ENCODE assay signal across 27 cellular contexts in the genomic region with DNA sequence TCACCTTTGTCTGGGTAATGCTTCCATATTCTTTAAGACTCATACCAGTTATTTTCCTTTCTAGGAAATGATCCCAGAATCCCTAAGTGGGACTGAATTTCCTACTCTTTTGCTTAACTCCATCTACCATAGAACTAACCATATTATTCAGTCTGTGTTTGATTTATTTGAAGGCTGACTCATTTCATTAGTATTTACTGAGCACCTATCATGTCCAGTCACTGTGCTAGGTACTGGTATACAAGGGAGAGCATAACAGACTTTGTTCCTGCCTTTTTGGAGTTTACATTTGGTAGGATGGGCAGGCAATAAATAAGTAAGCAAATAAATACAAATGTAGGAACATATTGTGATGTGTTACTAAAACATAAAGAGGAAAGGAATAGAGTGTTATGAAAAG. TPM values are rescaled to one million over a fixed set of nuclear protein-coding genes. Genes with fewer than 3 reads are reported as not detected.
A peak's percentile ranks its signal among the peaks of the same experiment; 100 is the strongest.
DNase-seq lines count a peak whose midpoint lies in the region; ATAC-seq, FAIRE-seq and TF ChIP-seq lines count a peak whose summit lies in the region.
"Had no signal": no experiment of that assay in that cellular context is flagged by ENCODE, and none has a peak within 500 bp of the region (broad histone marks: within the 10 kb centered on the region; RNA-seq: fewer than 3 reads in every experiment).

No MANE protein-coding gene starts in this region.

- H3K9me3 Mint-ChIP-seq in stimulated activated effector memory CD8-positive, alpha-beta T cell treated with anti-CD3 and anti-CD28 coated beads, Interleukin-12 subunit alpha, Interleukin-12 subunit beta, amount 100 ng/mL, for 72 hours, result no peaks in the 10 kb centered on the region
- no peaks in the 10 kb centered on the region for H3K9me3 Mint-ChIP-seq in Caco-2 (ENCODE audit: unreplicated experiment)
- H3K9me3 Mint-ChIP-seq: activated T-cell treated with anti-CD3 and anti-CD28 coated beads, Interleukin-2, amount 50 U/mL, for 24 hours; CD8-positive, alpha-beta T cell; naive thymus-derived CD8-positive, alpha-beta T cell; stimulated activated naive CD8-positive, alpha-beta T cell treated with anti-CD3 and anti-CD28 coated beads, Interleukin-15, Interleukin-2, amounts not matched to agents 100 ng/mL and 50 ng/mL, for 24 hours had no signal

- intact Hi-C loops in Caco-2 (cut with micrococcal nuclease; ENCODE audit: unreplicated experiment), result no loop called here

- CTCF ChIA-PET in Caco-2 (lab: Charles Lee), result no interaction called here

- H3K4me1 ChIP-seq in Caco-2, result peaks cover 30% of the 10 kb centered on the region

- H3K36me3 ChIP-seq in bronchial epithelial cell (ENCODE audit: control insufficient read depth, insufficient read depth, low read length), result no peaks in the 10 kb centered on the region
- H3K36me3 ChIP-seq in Caco-2 (ENCODE audit: control insufficient read depth, insufficient read depth, low read length), result 0 out of 2 replicates have a peak, but pooled peaks cover 1% of the 10 kb centered on the region
- H3K36me3 ChIP-seq: cardiac muscle cell, thyroid gland had no signal

- peak overlapping the region; percentile 6 for H3K27ac Mint-ChIP-seq in stimulated activated effector memory CD8-positive, alpha-beta T cell treated with anti-CD3 and anti-CD28 coated beads, Interleukin-12 subunit alpha, Interleukin-12 subunit beta, amount 100 ng/mL, for 72 hours
- no peak overlapping the region for H3K27ac Mint-ChIP-seq in Caco-2 (ENCODE audit: unreplicated experiment)
- H3K27ac Mint-ChIP-seq: activated T-cell treated with anti-CD3 and anti-CD28 coated beads, Interleukin-2, amount 50 U/mL, for 24 hours; CD8-positive, alpha-beta T cell; stimulated activated naive CD8-positive, alpha-beta T cell treated with anti-CD3 and anti-CD28 coated beads, Interleukin-15, Interleukin-2, amounts not matched to agents 100 ng/mL and 50 ng/mL, for 24 hours had no signal

- no peak overlapping the region for H3K4me3 Mint-ChIP-seq in stimulated activated effector memory CD8-positive, alpha-beta T cell treated with anti-CD3 and anti-CD28 coated beads, Interleukin-12 subunit alpha, Interleukin-12 subunit beta, amount 100 ng/mL, for 72 hours
- no peak overlapping the region for H3K4me3 Mint-ChIP-seq in Caco-2 (ENCODE audit: unreplicated experiment)
- H3K4me3 Mint-ChIP-seq: activated T-cell treated with anti-CD3 and anti-CD28 coated beads, Interleukin-2, amount 50 U/mL, for 24 hours; CD8-positive, alpha-beta T cell; naive thymus-derived CD8-positive, alpha-beta T cell; stimulated activated naive CD8-positive, alpha-beta T cell treated with anti-CD3 and anti-CD28 coated beads, Interleukin-15, Interleukin-2, amounts not matched to agents 100 ng/mL and 50 ng/mL, for 24 hours had no signal

- H3K9me3 ChIP-seq in Caco-2, result no peaks in the 10 kb centered on the region
- H3K9me3 ChIP-seq: heart left ventricle, left lung, thyroid gland had no signal

- peaks cover 12% of the 10 kb centered on the region for H3K36me3 Mint-ChIP-seq in stimulated activated effector memory CD8-positive, alpha-beta T cell treated with anti-CD3 and anti-CD28 coated beads, Interleukin-12 subunit alpha, Interleukin-12 subunit beta, amount 100 ng/mL, for 72 hours
- H3K36me3 Mint-ChIP-seq in Caco-2 (ENCODE audit: insufficient read depth, unreplicated experiment), result peaks cover 2% of the 10 kb centered on the region

- DNase-seq in M059J (ENCODE audit: low read depth) (peak; percentile 70), bronchial epithelial cell (ENCODE audit: low read depth) (peak; percentile 74), Caco-2 (no peak)
- DNase-seq in stimulated activated effector memory CD8-positive, alpha-beta T cell treated with anti-CD3 and anti-CD28 coated beads, Interleukin-12 subunit alpha, Interleukin-12 subunit beta, amount 100 ng/mL, for 72 hours (ENCODE audit: low spot score in 2 of 2), result no peak
- no peak for DNase-seq in stimulated activated naive CD4-positive, alpha-beta T cell treated with Interleukin-2 at 50 U/mL for 16 hours (lab: John Stamatoyannopoulos, UW)
- DNase-seq: activated CD8-positive, alpha-beta memory T cell treated with anti-CD3 and anti-CD28 coated beads for 24 hours; activated naive CD4-positive, alpha-beta T cell; activated T-cell treated with anti-CD3 and anti-CD28 coated beads, Interleukin-2, amount 50 U/mL, for 24 hours; AML-193; amygdala; CD8-positive, alpha-beta T cell; cortex of kidney; GDM1; heart left ventricle; KG1; left lung; naive thymus-derived CD8-positive, alpha-beta T cell; NCI-H187; NCI-H2227 treated with DMSO at 0.1 percent for 48 hours; stimulated activated CD4-positive, alpha-beta T cell treated with anti-CD3 and anti-CD28 coated beads, Interleukin-4, amount 100 ng/mL, for 24 hours; thyroid gland had no signal

- H3K27me3 ChIP-seq in bronchial epithelial cell (ENCODE audit: control insufficient read depth, insufficient read depth, low read length) (no peaks in the 10 kb centered on the region), Caco-2 (replicated peaks; ENCODE audit: control insufficient read depth, insufficient read depth, low read length) (no peaks in the 10 kb centered on the region)
- H3K27me3 ChIP-seq: cardiac muscle cell, thyroid gland had no signal

- POLR2A ChIA-PET in Caco-2 (lab: Charles Lee), result no interaction called here

- no peaks in the 10 kb centered on the region for H3K27me3 Mint-ChIP-seq in Caco-2 (ENCODE audit: insufficient read depth, unreplicated experiment)
- H3K27me3 Mint-ChIP-seq: activated T-cell treated with anti-CD3 and anti-CD28 coated beads, Interleukin-2, amount 50 U/mL, for 24 hours; naive thymus-derived CD8-positive, alpha-beta T cell; stimulated activated naive CD8-positive, alpha-beta T cell treated with anti-CD3 and anti-CD28 coated beads, Interleukin-15, Interleukin-2, amounts not matched to agents 100 ng/mL and 50 ng/mL, for 24 hours had no signal

- no TSS peak for BruUV-seq in Caco-2 (replicated peaks; lab: Mats Ljungman, UMichigan)

- no peak for FAIRE-seq in bronchial epithelial cell (lab: Jason Lieb, UNC)
- FAIRE-seq: endometrium had no signal

- no peak for ATAC-seq in stimulated activated effector memory CD8-positive, alpha-beta T cell treated with anti-CD3 and anti-CD28 coated beads, Interleukin-12 subunit alpha, Interleukin-12 subunit beta, amount 100 ng/mL, for 72 hours
- ATAC-seq: activated CD4-positive, CD25-positive, alpha-beta regulatory T cell treated with anti-CD3 and anti-CD28 coated beads, Interleukin-2, amount 50 U/mL, for 24 hours; CD8-positive, alpha-beta T cell; heart left ventricle; left lung; naive thymus-derived CD8-positive, alpha-beta T cell; Right ventricle myocardium inferior had no signal

- TF ChIP-seq CTCF in bronchial epithelial cell (IDR thresholded peaks at IDR 0.05; ENCODE audit: insufficient read depth, low read length, severe bottlenecking), result no peak
- TF ChIP-seq CTCF in Caco-2 (IDR thresholded peaks at IDR 0.05; ENCODE audit: insufficient read depth in 1 of 2, low read depth in 1 of 2, low read length in 1 of 2, severe bottlenecking in 1 of 2, unreplicated experiment in 1 of 2), result no peak

- H3K4me3 ChIP-seq in bronchial epithelial cell (ENCODE audit: low read depth, low read length) (no peak overlapping the region), Caco-2 (ENCODE audit: low read depth, low read length) (no peak overlapping the region)
- H3K4me3 ChIP-seq: cardiac muscle cell, heart left ventricle, left lung, thyroid gland had no signal

- peaks cover 27% of the 10 kb centered on the region for H3K4me1 Mint-ChIP-seq in stimulated activated effector memory CD8-positive, alpha-beta T cell treated with anti-CD3 and anti-CD28 coated beads, Interleukin-12 subunit alpha, Interleukin-12 subunit beta, amount 100 ng/mL, for 72 hours
- H3K4me1 Mint-ChIP-seq in Caco-2 (ENCODE audit: low read depth, unreplicated experiment), result peaks cover 14% of the 10 kb centered on the region

RNA-seq across cellular contexts. Expression of gene NPR2, which starts 4.3 kb away (rescaled TPM):
- 4.4 and 7.6 TPM in 2 replicates for total RNA-seq in M059J (2014; rRNA removed; shearing (Covaris generic))
- total RNA-seq in bronchial epithelial cell (5.0 and 7.9 TPM in 2 replicates), Caco-2 (2022) (40.5 and 44.1 TPM in 2 replicates)

RNA-seq across cellular contexts. Expression of gene SPAG8, which starts 16.4 kb away (rescaled TPM):
- 0.86 and 2.3 TPM in 2 replicates for total RNA-seq in M059J (2014; rRNA removed; shearing (Covaris generic))
- 0.13 and 0.26 TPM in 2 replicates for total RNA-seq in bronchial epithelial cell
- 0.19 and 0.29 TPM in 2 replicates for total RNA-seq in Caco-2 (2022)

RNA-seq across cellular contexts. Expression of gene HINT2, which starts 19.1 kb away (rescaled TPM):
- 53.5 and 92.9 TPM in 2 replicates for total RNA-seq in M059J (2014; rRNA removed; shearing (Covaris generic))
- total RNA-seq in bronchial epithelial cell, result 22.6 and 22.7 TPM in 2 replicates
- 88.0 and 110 TPM in 2 replicates for total RNA-seq in Caco-2 (2022)

RNA-seq across cellular contexts. Expression of gene FAM221B, which starts 32.8 kb away (rescaled TPM):
- total RNA-seq in M059J (2014; rRNA removed; shearing (Covaris generic)), result not detected in 2 replicates
- total RNA-seq in bronchial epithelial cell (not detected in 2 replicates), Caco-2 (2022) (not detected in 2 replicates)
- total RNA-seq: cardiac muscle cell; CD8-positive, alpha-beta T cell; heart left ventricle; left lung; naive thymus-derived CD8-positive, alpha-beta T cell; osteoblast; Right ventricle myocardium inferior; thyroid gland had no signal

RNA-seq across cellular contexts. Expression of gene TMEM8B, which starts 33.3 kb away (rescaled TPM):
- 1.9 and 4.2 TPM in 2 replicates for total RNA-seq in M059J (2014; rRNA removed; shearing (Covaris generic))
- 0.79 and 1.5 TPM in 2 replicates for total RNA-seq in bronchial epithelial cell
- 4.8 and 4.9 TPM in 2 replicates for total RNA-seq in Caco-2 (2022)

Comparison
In these comparisons a context has a peak if more than half of its experiments do, and no peak if none do; other contexts are left out.
1. DNase-seq: peak in M059J (single experiment) and bronchial epithelial cell (single experiment); none in stimulated activated effector memory CD8-positive, alpha-beta T cell treated with anti-CD3 and anti-CD28 coated beads, Interleukin-12 subunit alpha, Interleukin-12 subunit beta, amount 100 ng/mL, for 72 hours (0 of 2), Caco-2 (0 of 2) and stimulated activated naive CD4-positive, alpha-beta T cell treated with Interleukin-2 at 50 U/mL for 16 hours (single experiment).